ENCODE assay signal across 1 cellular context in genomic region chr1:232630047-232630893, GRCh38.
TF ChIP-seq lines count a peak whose summit lies in the region.

A gene with protein sequence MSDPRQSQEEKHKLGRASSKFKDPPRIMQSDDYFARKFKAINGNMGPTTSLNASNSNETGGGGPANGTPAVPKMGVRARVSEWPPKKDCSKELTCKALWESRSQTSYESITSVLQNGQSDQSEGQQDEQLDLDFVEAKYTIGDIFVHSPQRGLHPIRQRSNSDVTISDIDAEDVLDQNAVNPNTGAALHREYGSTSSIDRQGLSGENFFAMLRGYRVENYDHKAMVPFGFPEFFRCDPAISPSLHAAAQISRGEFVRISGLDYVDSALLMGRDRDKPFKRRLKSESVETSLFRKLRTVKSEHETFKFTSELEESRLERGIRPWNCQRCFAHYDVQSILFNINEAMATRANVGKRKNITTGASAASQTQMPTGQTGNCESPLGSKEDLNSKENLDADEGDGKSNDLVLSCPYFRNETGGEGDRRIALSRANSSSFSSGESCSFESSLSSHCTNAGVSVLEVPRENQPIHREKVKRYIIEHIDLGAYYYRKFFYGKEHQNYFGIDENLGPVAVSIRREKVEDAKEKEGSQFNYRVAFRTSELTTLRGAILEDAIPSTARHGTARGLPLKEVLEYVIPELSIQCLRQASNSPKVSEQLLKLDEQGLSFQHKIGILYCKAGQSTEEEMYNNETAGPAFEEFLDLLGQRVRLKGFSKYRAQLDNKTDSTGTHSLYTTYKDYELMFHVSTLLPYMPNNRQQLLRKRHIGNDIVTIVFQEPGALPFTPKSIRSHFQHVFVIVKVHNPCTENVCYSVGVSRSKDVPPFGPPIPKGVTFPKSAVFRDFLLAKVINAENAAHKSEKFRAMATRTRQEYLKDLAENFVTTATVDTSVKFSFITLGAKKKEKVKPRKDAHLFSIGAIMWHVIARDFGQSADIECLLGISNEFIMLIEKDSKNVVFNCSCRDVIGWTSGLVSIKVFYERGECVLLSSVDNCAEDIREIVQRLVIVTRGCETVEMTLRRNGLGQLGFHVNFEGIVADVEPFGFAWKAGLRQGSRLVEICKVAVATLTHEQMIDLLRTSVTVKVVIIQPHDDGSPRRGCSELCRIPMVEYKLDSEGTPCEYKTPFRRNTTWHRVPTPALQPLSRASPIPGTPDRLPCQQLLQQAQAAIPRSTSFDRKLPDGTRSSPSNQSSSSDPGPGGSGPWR (N-terminal part only) (minus strand): TSS chr1:232630133. CDS start chr1:232515339, 114,794 bp downstream.

TF ChIP-seq in H1, 55 proteins besides CTCF, POLR2A, EP300 and RAD21 (continues in another document):
- TF ChIP-seq TAF7 (optimal IDR thresholded peaks at IDR 0.05; ENCODE audit: borderline replicate concordance, low read depth, low read length) (peak; percentile 43), SP4 (IDR thresholded peaks at IDR 0.05; ENCODE audit: low read length) (no peak), ASH2L (IDR thresholded peaks at IDR 0.05; ENCODE audit: low read length) (no peak), ATF2 (IDR thresholded peaks at IDR 0.05; ENCODE audit: low read length) (no peak), TEAD4 (IDR thresholded peaks at IDR 0.05; ENCODE audit: low read depth, low read length) (no peak), RNF2 (IDR thresholded peaks at IDR 0.05; ENCODE audit: borderline replicate concordance, low read depth, low read length, missing control alignments, poor library complexity, severe bottlenecking) (no peak), SIX5 (IDR thresholded peaks at IDR 0.05; ENCODE audit: low read depth, low read length) (no peak), CEBPB (IDR thresholded peaks at IDR 0.05; ENCODE audit: low read depth, low read length) (no peak), CREB1 (IDR thresholded peaks at IDR 0.05) (peak; percentile 14; the same call in 1 of the 2 replicates), KDM4A (IDR thresholded peaks at IDR 0.05; ENCODE audit: low read depth, low read length, severe bottlenecking) (peak; percentile 80), FOSL1 (IDR thresholded peaks at IDR 0.05; ENCODE audit: insufficient read depth, low read depth, low read length) (no peak), CBX5 (IDR thresholded peaks at IDR 0.05; ENCODE audit: low read depth, low read length) (no peak), BCL11A (IDR thresholded peaks at IDR 0.05; ENCODE audit: low read depth in 2 of 2, low read length in 2 of 2) (no peak), TBP (IDR thresholded peaks at IDR 0.05; ENCODE audit: low read depth, low read length) (peak; percentile 71), CHD1 (IDR thresholded peaks at IDR 0.05; ENCODE audit: low read depth, low read length) (no peak), SP2 (IDR thresholded peaks at IDR 0.05; ENCODE audit: low read length) (peak; percentile 79), SIN3A (conservative IDR thresholded peaks at IDR 0.05 in 1 of 2, IDR thresholded peaks at IDR 0.05 in 1 of 2; ENCODE audit: low read depth in 1 of 2, low read length in 2 of 2) (no peak), JUN (IDR thresholded peaks at IDR 0.05; ENCODE audit: low read depth, low read length) (no peak; the same call in 1 of the 2 replicates), HDAC2 (IDR thresholded peaks at IDR 0.05; ENCODE audit: borderline replicate concordance in 1 of 2, low read depth in 2 of 2, low read length in 2 of 2) (peak; percentile 73 to 87; a peak in 2 of 4 replicates), EZH2 (IDR thresholded peaks at IDR 0.05; ENCODE audit: low read depth, low read length, severe bottlenecking) (no peak), CBX8 (IDR thresholded peaks at IDR 0.05; ENCODE audit: borderline replicate concordance, low read depth, low read length) (no peak), TCF12 (IDR thresholded peaks at IDR 0.05; ENCODE audit: low read depth, low read length) (no peak), NRF1 (IDR thresholded peaks at IDR 0.05; ENCODE audit: low read depth, low read length) (no peak), HDAC6 (IDR thresholded peaks at IDR 0.05; ENCODE audit: low read depth, low read length) (no peak), TAF1 (IDR thresholded peaks at IDR 0.05; ENCODE audit: low read depth, low read length) (peak; percentile 76), EGR1 (IDR thresholded peaks at IDR 0.05; ENCODE audit: borderline replicate concordance, low read depth, low read length) (no peak), GABPA (IDR thresholded peaks at IDR 0.05; ENCODE audit: borderline replicate concordance, insufficient read depth, low read length) (no peak), POLR2AphosphoS5 (IDR thresholded peaks at IDR 0.05; ENCODE audit: low read depth, low read length) (no peak), BRCA1 (IDR thresholded peaks at IDR 0.05; ENCODE audit: low read depth, low read length) (no peak), CHD2 (IDR thresholded peaks at IDR 0.05; ENCODE audit: low read length) (peak; percentile 88), SIRT6 (IDR thresholded peaks at IDR 0.05; ENCODE audit: low read length) (no peak), KDM1A (IDR thresholded peaks at IDR 0.05; ENCODE audit: borderline replicate concordance, low read length) (peak; percentile 69; the same call in 1 of the 2 replicates), NANOG (IDR thresholded peaks at IDR 0.05; ENCODE audit: insufficient read depth, low read depth, low read length, poor library complexity, severe bottlenecking) (no peak), MAFK (IDR thresholded peaks at IDR 0.05; ENCODE audit: low read depth, low read length) (no peak), SP1 (IDR thresholded peaks at IDR 0.05; ENCODE audit: low read depth, low read length) (peak; percentile 93), POU5F1 (IDR thresholded peaks at IDR 0.05; ENCODE audit: low read depth, low read length) (no peak), JUND (IDR thresholded peaks at IDR 0.05; ENCODE audit: low read length) (no peak), KDM5A (IDR thresholded peaks at IDR 0.05; ENCODE audit: low read length) (no peak), PHF8 (conservative IDR thresholded peaks at IDR 0.05; ENCODE audit: low read depth, low read length) (no peak), RBBP5 (IDR thresholded peaks at IDR 0.05; ENCODE audit: borderline replicate concordance, low read depth, low read length) (no peak), SAP30 (IDR thresholded peaks at IDR 0.05; ENCODE audit: insufficient read depth, insufficient replicate concordance, low read length) (no peak), CTBP2 (IDR thresholded peaks at IDR 0.05; ENCODE audit: borderline replicate concordance, insufficient read depth, insufficient read length, low read length) (no peak), BACH1 (IDR thresholded peaks at IDR 0.05; ENCODE audit: low read length) (no peak), ZNF274 (IDR thresholded peaks at IDR 0.05; ENCODE audit: borderline replicate concordance, extremely low read depth, low read length) (no peak), SRF (IDR thresholded peaks at IDR 0.05; ENCODE audit: low read depth, low read length) (no peak), CHD7 (IDR thresholded peaks at IDR 0.05; ENCODE audit: insufficient replicate concordance, low read length) (no peak), RFX5 (IDR thresholded peaks at IDR 0.05; ENCODE audit: borderline replicate concordance, low read depth, low read length) (no peak), GTF2F1 (IDR thresholded peaks at IDR 0.05; ENCODE audit: borderline replicate concordance, low read depth, low read length) (no peak)
- TF ChIP-seq, protein P1, sequence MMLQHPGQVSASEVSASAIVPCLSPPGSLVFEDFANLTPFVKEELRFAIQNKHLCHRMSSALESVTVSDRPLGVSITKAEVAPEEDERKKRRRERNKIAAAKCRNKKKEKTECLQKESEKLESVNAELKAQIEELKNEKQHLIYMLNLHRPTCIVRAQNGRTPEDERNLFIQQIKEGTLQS (IDR thresholded peaks at IDR 0.05; ENCODE audit: insufficient read depth, low read depth, low read length) = no peak
- TF ChIP-seq, protein P2, sequence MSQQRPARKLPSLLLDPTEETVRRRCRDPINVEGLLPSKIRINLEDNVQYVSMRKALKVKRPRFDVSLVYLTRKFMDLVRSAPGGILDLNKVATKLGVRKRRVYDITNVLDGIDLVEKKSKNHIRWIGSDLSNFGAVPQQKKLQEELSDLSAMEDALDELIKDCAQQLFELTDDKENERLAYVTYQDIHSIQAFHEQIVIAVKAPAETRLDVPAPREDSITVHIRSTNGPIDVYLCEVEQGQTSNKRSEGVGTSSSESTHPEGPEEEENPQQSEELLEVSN (IDR thresholded peaks at IDR 0.05) = 0 out of 2 replicates have a peak, but pooled peaks have one; percentile 16
- TF ChIP-seq, protein P3, sequence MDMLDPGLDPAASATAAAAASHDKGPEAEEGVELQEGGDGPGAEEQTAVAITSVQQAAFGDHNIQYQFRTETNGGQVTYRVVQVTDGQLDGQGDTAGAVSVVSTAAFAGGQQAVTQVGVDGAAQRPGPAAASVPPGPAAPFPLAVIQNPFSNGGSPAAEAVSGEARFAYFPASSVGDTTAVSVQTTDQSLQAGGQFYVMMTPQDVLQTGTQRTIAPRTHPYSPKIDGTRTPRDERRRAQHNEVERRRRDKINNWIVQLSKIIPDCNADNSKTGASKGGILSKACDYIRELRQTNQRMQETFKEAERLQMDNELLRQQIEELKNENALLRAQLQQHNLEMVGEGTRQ (IDR thresholded peaks at IDR 0.05; ENCODE audit: low read length) = no peak
- TF ChIP-seq, protein P4, sequence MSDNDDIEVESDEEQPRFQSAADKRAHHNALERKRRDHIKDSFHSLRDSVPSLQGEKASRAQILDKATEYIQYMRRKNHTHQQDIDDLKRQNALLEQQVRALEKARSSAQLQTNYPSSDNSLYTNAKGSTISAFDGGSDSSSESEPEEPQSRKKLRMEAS (IDR thresholded peaks at IDR 0.05) = no peak; the same call in 1 of the 2 replicates
